ENCODE assay signal across 11 cellular contexts in genomic region chr1:17545354-17545753, GRCh38. TPM values are rescaled to one million over a fixed set of nuclear protein-coding genes. Genes with fewer than 3 reads are reported as not detected.
DNase-seq lines count a peak whose midpoint lies in the region; ATAC-seq and TF ChIP-seq lines count a peak whose summit lies in the region.
"Had no signal": no experiment of that assay in that cellular context is flagged by ENCODE, and none has a peak within 500 bp of the region (broad histone marks: within the 10 kb centered on the region; RNA-seq: fewer than 3 reads in every experiment).

No MANE protein-coding gene starts in this region.

- DNase-seq in ELR (ENCODE audit: low read depth) (peak; percentile 71), amniotic epithelial cell (ENCODE audit: low read depth) (peak; percentile 61), glutamatergic neuron (no peak), sigmoid colon (no peak), NK-92 (lab: John Stamatoyannopoulos, UW; ENCODE audit: unreplicated experiment) (no peak)
- DNase-seq in stimulated activated naive CD4-positive, alpha-beta T cell (lab: John Stamatoyannopoulos, UW) = no peak
- DNase-seq: central memory CD4-positive, alpha-beta T cell; Kasumi-1; RPMI8226 had no signal

- H3K4me3 ChIP-seq in sigmoid colon = no peak overlapping the region

- no peak for TF ChIP-seq EP300 in sigmoid colon (IDR thresholded peaks at IDR 0.05)

- H3K27me3 ChIP-seq in sigmoid colon = no peaks in the 10 kb centered on the region

- peak overlapping the region; percentile 45 for H3K4me3 Mint-ChIP-seq in glutamatergic neuron (ENCODE audit: unreplicated experiment)

- peaks cover 35% of the 10 kb centered on the region for H3K4me1 Mint-ChIP-seq in glutamatergic neuron (ENCODE audit: low read depth, unreplicated experiment)

- H3K36me3 ChIP-seq in sigmoid colon = no peaks in the 10 kb centered on the region

- TF ChIP-seq POLR2A in sigmoid colon (IDR thresholded peaks at IDR 0.05) = no peak

- WGBS in sigmoid colon, 2 donors = 17 to 47% methylated on average over 2 of the region's 2 CpGs

- intact Hi-C loops in sigmoid colon (cut with DNase I) = no loop called here

- peaks cover 0 to 60% (median 49%) of the 10 kb centered on the region in 4 donors for H3K4me1 ChIP-seq in sigmoid colon

- H3K9me3 ChIP-seq in sigmoid colon = no peaks in the 10 kb centered on the region

- peak overlapping the region; percentile 43 to 79 (median 58) for H3K27ac ChIP-seq in sigmoid colon

- TF ChIP-seq CTCF in glutamatergic neuron (IDR thresholded peaks at IDR 0.05; ENCODE audit: partially characterized antibody, unreplicated experiment) (no peak), sigmoid colon (IDR thresholded peaks at IDR 0.05) (no peak)

- H3K27me3 Mint-ChIP-seq in glutamatergic neuron (ENCODE audit: unreplicated experiment) = peaks cover 4% of the 10 kb centered on the region

- H3K36me3 Mint-ChIP-seq in glutamatergic neuron (ENCODE audit: unreplicated experiment) = no peaks in the 10 kb centered on the region

- peak overlapping the region; percentile 2 for H3K27ac Mint-ChIP-seq in glutamatergic neuron (ENCODE audit: unreplicated experiment)

- ATAC-seq in HG02938 (IDR thresholded peaks at IDR 0.05; ENCODE audit: unreplicated experiment) = no peak
- no peak for ATAC-seq in GM19467 (IDR thresholded peaks at IDR 0.05; ENCODE audit: unreplicated experiment)

- H3K9me3 Mint-ChIP-seq in glutamatergic neuron (ENCODE audit: unreplicated experiment) = peaks cover 7% of the 10 kb centered on the region

RNA-seq across cellular contexts. Expression of gene ARHGEF10L, which starts 5.9 kb away (rescaled TPM):
- total RNA-seq in glutamatergic neuron (ENCODE audit: unreplicated experiment) (89.8 TPM), sigmoid colon (10 to 100 TPM; 25.0 to 44.9 (median 32.1) TPM)
- 10 to 100 TPM; 28.7 to 76.2 (median 33.0) TPM for polyA plus RNA-seq in sigmoid colon

Comparison
In these comparisons a context has a peak if more than half of its experiments do, and no peak if none do; other contexts are left out.
1. DNase-seq: peak in ELR (single experiment) and amniotic epithelial cell (single experiment); none in glutamatergic neuron (single experiment), sigmoid colon (single experiment), NK-92 (single experiment) and stimulated activated naive CD4-positive, alpha-beta T cell (0 of 6).